9 cellular contexts compared by ENCODE assay signal in genomic region chr4:6749340-6750171, GRCh38. TPM values are rescaled to one million over a fixed set of nuclear protein-coding genes. Genes with fewer than 3 reads are reported as not detected.
DNase-seq lines count a peak whose midpoint lies in the region; ATAC-seq, FAIRE-seq and TF ChIP-seq lines count a peak whose summit lies in the region.
"Had no signal": no experiment of that assay in that cellular context is flagged by ENCODE, and none has a peak within 500 bp of the region (broad histone marks: within the 10 kb centered on the region; RNA-seq: fewer than 3 reads in every experiment).

No MANE protein-coding gene starts in this region.

- TF ChIP-seq CTCF in brain microvascular endothelial cell (IDR thresholded peaks at IDR 0.05; ENCODE audit: low read depth, low read length, missing control alignments) = no peak
- TF ChIP-seq CTCF in thyroid gland (IDR thresholded peaks at IDR 0.05) = no peak
- no peak for TF ChIP-seq CTCF in D721Med (IDR thresholded peaks at IDR 0.05; ENCODE audit: insufficient read depth, missing control alignments)

- no peaks in the 10 kb centered on the region for H3K9me3 ChIP-seq in thyroid gland

- H3K27ac ChIP-seq in brain microvascular endothelial cell (no peak overlapping the region), thyroid gland (peak overlapping the region in 2 of 3 donors; percentile 10 to 69)

- H3K4me1 ChIP-seq in thyroid gland = peaks cover 34 to 51% of the 10 kb centered on the region in 2 donors

- H3K36me3 Mint-ChIP-seq in T-cell = no peaks in the 10 kb centered on the region

- POLR2A ChIA-PET in T-cell (lab: Charles Lee) = no interaction called here

- H3K36me3 ChIP-seq in brain microvascular endothelial cell (replicated peaks) = no peaks in the 10 kb centered on the region
- H3K36me3 ChIP-seq in thyroid gland = no peaks in the 10 kb centered on the region

- peak; percentile 73 for DNase-seq in HuH-7 (ENCODE audit: low spot score)
- DNase-seq in brain microvascular endothelial cell = peak; percentile 15
- peak; percentile 52 for DNase-seq in left kidney (ENCODE audit: low read depth, low spot score)
- peak; percentile 80 to 88 for DNase-seq in thyroid gland
- no peak for DNase-seq in T-cell
- no peak for DNase-seq in D341Med (ENCODE audit: low spot score)
- DNase-seq in D721Med (ENCODE audit: insufficient read length, low spot score) = no peak
- DNase-seq: cortex of kidney had no signal

- ATAC-seq in T-cell (replicated peaks in 1 of 4) (no peak), GM18505 (IDR thresholded peaks at IDR 0.05; ENCODE audit: unreplicated experiment) (no peak)

- peak in 1 of 2 donors; percentile 14 for TF ChIP-seq POLR2A in thyroid gland (IDR thresholded peaks at IDR 0.05)
- no peak for TF ChIP-seq POLR2A in GM18505 (IDR thresholded peaks at IDR 0.05; ENCODE audit: borderline replicate concordance, extremely low read depth, insufficient read depth, insufficient read length)

- intact Hi-C loops in thyroid gland (cut with DNase I) = no loop called here

- no peak for FAIRE-seq in D721Med (lab: Jason Lieb, UNC)

- H3K27me3 Mint-ChIP-seq in T-cell = no peaks in the 10 kb centered on the region

- H3K27ac Mint-ChIP-seq in T-cell = no peak overlapping the region

- H3K4me3 ChIP-seq in brain microvascular endothelial cell (ENCODE audit: low read depth, low read length) (no peak overlapping the region), thyroid gland (replicated peaks in 1 of 3) (no peak overlapping the region)

- H3K9me3 Mint-ChIP-seq in T-cell = no peaks in the 10 kb centered on the region

- in situ Hi-C loops in brain microvascular endothelial cell (cut with HindIII; ENCODE audit: low pct_ligation_motif_present, low sequenced_read_pairs) = loop anchor here (25.0 kb wide), 1 partner anchor 113 kb away; no protein-coding TSS in a partner anchor

- CTCF ChIA-PET in T-cell (lab: Charles Lee) = no interaction called here

- no peak overlapping the region for H3K4me3 Mint-ChIP-seq in T-cell

- H3K27me3 ChIP-seq in brain microvascular endothelial cell (replicated peaks) (no peaks in the 10 kb centered on the region), thyroid gland (no peaks in the 10 kb centered on the region)

- WGBS in thyroid gland, 2 donors = 45 to 66% methylated on average over 16 of the region's 25 CpGs

- peaks cover 10 to 15% (median 11%) of the 10 kb centered on the region in 3 donors for H3K4me1 Mint-ChIP-seq in T-cell

RNA-seq across cellular contexts. Expression of gene KIAA0232, which starts 33.0 kb away (rescaled TPM):
- 10 to 100 TPM; 37.1 to 73.2 (median 50.6) TPM for total RNA-seq in thyroid gland
- 10 to 100 TPM; 16.5 to 20.9 (median 19.3) TPM for total RNA-seq in T-cell

RNA-seq across cellular contexts. Expression of gene BLOC1S4, which starts 33.6 kb away (rescaled TPM):
- total RNA-seq in thyroid gland (10 to 100 TPM; 11.7 to 31.3 (median 22.1) TPM), T-cell (10 to 100 TPM; 20.7 to 41.9 (median 36.6) TPM)

RNA-seq across cellular contexts. Expression of gene MRFAP1L1, which starts 39.9 kb away (rescaled TPM):
- total RNA-seq in thyroid gland (10 to 100 TPM; 70.5 to 93.9 (median 76.2) TPM), T-cell (100 to 1,000 TPM in 3 of 5 donors, 10 to 100 TPM in 2; 28.8 to 121 (median 112) TPM)

RNA-seq across cellular contexts. Expression of gene S100P, which starts 55.9 kb away (rescaled TPM):
- total RNA-seq in thyroid gland = under 1 TPM in 1 of 4 donors, not detected in 3; 0.56 TPM
- total RNA-seq in T-cell = 1 to 10 TPM in 3 of 5 donors, under 1 TPM in 1, not detected in 1; 0.70 to 3.8 (median 1.9) TPM

Comparison
In these comparisons a context has a peak if more than half of its experiments do, and no peak if none do; other contexts are left out.
1. DNase-seq: peak in HuH-7 (single experiment), brain microvascular endothelial cell (single experiment), left kidney (single experiment) and thyroid gland (2 of 2); none in T-cell (0 of 34), D341Med (single experiment) and D721Med (single experiment).